Comparison of ENCODE assay signal across 8 cellular contexts in the genomic region with DNA sequence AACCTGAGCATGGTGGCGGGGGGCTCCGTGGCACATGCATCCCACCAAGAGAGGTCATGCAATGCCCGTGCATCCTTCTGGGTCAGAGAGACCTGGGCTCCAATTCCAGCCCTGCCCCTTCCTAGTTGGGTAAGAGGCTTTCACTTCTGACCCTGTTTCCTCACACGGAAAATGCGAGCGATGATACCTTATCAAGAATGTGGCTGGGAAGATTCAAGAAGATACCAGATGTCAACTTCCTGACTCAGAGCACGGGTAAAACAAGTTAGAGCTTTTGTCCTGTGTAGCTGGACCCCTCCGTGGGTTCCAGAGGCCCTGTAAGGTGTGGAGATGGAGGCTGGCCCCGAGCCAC. TPM values are rescaled to one million over a fixed set of nuclear protein-coding genes. Genes with fewer than 3 reads are reported as not detected.
DNase-seq lines count a peak whose midpoint lies in the region; ATAC-seq and TF ChIP-seq lines count a peak whose summit lies in the region.

No MANE protein-coding gene starts in this region.

- H3K9me3 ChIP-seq in esophagus squamous epithelium (no peaks in the 10 kb centered on the region), neutrophil (no peaks in the 10 kb centered on the region), aorta (ENCODE audit: control insufficient read depth, low read length) (no peaks in the 10 kb centered on the region)

- H3K27me3 ChIP-seq in esophagus squamous epithelium, result peaks cover 0 to 20% (median 4%) of the 10 kb centered on the region in 4 donors
- H3K27me3 ChIP-seq in neutrophil, result peaks cover 6% of the 10 kb centered on the region
- no peaks in the 10 kb centered on the region for H3K27me3 ChIP-seq in aorta (ENCODE audit: control insufficient read depth in 1 of 2, insufficient read depth in 2 of 2, low read length in 1 of 2)

- DNase-seq in MV-4-11 (lab: John Stamatoyannopoulos, UW), result peak; percentile 19
- no peak for DNase-seq in esophagus squamous epithelium (lab: John Stamatoyannopoulos, UW)
- DNase-seq in GM13976 (ENCODE audit: low spot score), result no peak
- no peak for DNase-seq in NCI-H526 treated with DMSO at 0.1 percent for 48 hours (lab: John Stamatoyannopoulos, UW)
- DNase-seq in aorta, result no peak
- no peak for DNase-seq in CD1c-positive myeloid dendritic cell (ENCODE audit: extremely low spot score)

- H3K27ac ChIP-seq in C4-2B, result peak overlapping the region; percentile 75
- H3K27ac ChIP-seq in esophagus squamous epithelium, result peak overlapping the region; percentile 21 to 85 (median 78)
- H3K27ac ChIP-seq in neutrophil, result peak overlapping the region; percentile 52
- no peak overlapping the region for H3K27ac ChIP-seq in aorta (ENCODE audit: low read depth in 1 of 2, low read length in 2 of 2)

- intact Hi-C loops in esophagus squamous epithelium (cut with DNase I), result no loop called here
- intact Hi-C loops in aorta (cut with DNase I), result no loop called here

- H3K36me3 ChIP-seq in esophagus squamous epithelium, result no peaks in the 10 kb centered on the region
- H3K36me3 ChIP-seq in neutrophil, result no peaks in the 10 kb centered on the region
- no peaks in the 10 kb centered on the region for H3K36me3 ChIP-seq in aorta (ENCODE audit: control insufficient read depth in 1 of 2, insufficient read depth in 2 of 2, low read length in 1 of 2)

- peaks cover 10 to 44% (median 14%) of the 10 kb centered on the region in 3 donors for H3K4me1 ChIP-seq in esophagus squamous epithelium
- H3K4me1 ChIP-seq in neutrophil (ENCODE audit: control insufficient read depth in 1 of 2, insufficient read depth in 1 of 2, low read depth in 1 of 2, low read length in 1 of 2), result peaks cover 99 to 100% of the 10 kb centered on the region in 2 experiments
- H3K4me1 ChIP-seq in aorta (ENCODE audit: control insufficient read depth in 1 of 2, insufficient read depth in 2 of 2, low read length in 2 of 2), result no peaks in the 10 kb centered on the region

- in situ Hi-C loops in GM13976 (cut with MboI; ENCODE audit: low sequenced_read_pairs, unreplicated experiment), result no loop called here

- ATAC-seq in aorta (ENCODE audit: low FRiP score), result no peak

- H3K4me3 ChIP-seq in esophagus squamous epithelium, result peak overlapping the region; percentile 13 to 51 (median 29)
- H3K4me3 ChIP-seq in neutrophil (ENCODE audit: low read depth in 1 of 2, low read length in 1 of 2), result peak overlapping the region in 1 of 2 experiments; percentile 20
- no peak overlapping the region for H3K4me3 ChIP-seq in aorta (ENCODE audit: low read length in 2 of 2)

- TF ChIP-seq CTCF in C4-2B (conservative IDR thresholded peaks at IDR 0.05), result no peak
- TF ChIP-seq CTCF in esophagus squamous epithelium (IDR thresholded peaks at IDR 0.05), result no peak
- TF ChIP-seq CTCF in neutrophil (IDR thresholded peaks at IDR 0.05), result no peak
- no peak for TF ChIP-seq CTCF in GM13976 (IDR thresholded peaks at IDR 0.05; ENCODE audit: borderline replicate concordance, control extremely low read depth, extremely low read depth, insufficient read depth, missing control alignments)

- TF ChIP-seq POLR2A in esophagus squamous epithelium (IDR thresholded peaks at IDR 0.05), result no peak

- WGBS in esophagus squamous epithelium, 2 donors, result 16 to 49% methylated on average over 3 to 4 of the region's 9 CpGs
- 35 to 41% methylated on average over 9 of the region's 9 CpGs for WGBS in aorta, 2 donors

RNA-seq across cellular contexts. Expression of gene DGKZ, which starts 8.7 kb away (rescaled TPM):
- total RNA-seq in esophagus squamous epithelium, result 10 to 100 TPM; 38.5 to 53.1 (median 45.7) TPM
- total RNA-seq in aorta, result 10 to 100 TPM; 36.1 to 61.1 TPM
- 10 to 100 TPM; 15.8 to 33.4 TPM for polyA plus RNA-seq in aorta

RNA-seq across cellular contexts. Expression of gene MDK, which starts 42.9 kb away (rescaled TPM):
- 10 to 100 TPM in 3 of 4 donors, 1 to 10 TPM in 1; 5.4 to 62.6 (median 22.5) TPM for total RNA-seq in esophagus squamous epithelium
- 10 to 100 TPM; 11.8 to 23.4 TPM for total RNA-seq in aorta
- polyA plus RNA-seq in aorta, result 10 to 100 TPM; 15.8 to 40.3 TPM

RNA-seq across cellular contexts. Expression of gene CHRM4, which starts 53.0 kb away (rescaled TPM):
- total RNA-seq in esophagus squamous epithelium (not detected), aorta (under 1 TPM in 1 of 2 donors, not detected in 1; 0.29 TPM)
- polyA plus RNA-seq in aorta, result 1 to 10 TPM in 1 of 2 donors, under 1 TPM in 1; 0.28 to 1.9 TPM

Comparison
In these comparisons a context has a peak if more than half of its experiments do, and no peak if none do; other contexts are left out.
1. H3K27ac ChIP-seq: peak in C4-2B (single experiment), esophagus squamous epithelium (4 of 4) and neutrophil (single experiment); none in aorta (0 of 2).
2. H3K4me3 ChIP-seq: peak in esophagus squamous epithelium (4 of 4); none in aorta (0 of 2).